Comparison of ENCODE assay signal across 30 cellular contexts in the genomic region with DNA sequence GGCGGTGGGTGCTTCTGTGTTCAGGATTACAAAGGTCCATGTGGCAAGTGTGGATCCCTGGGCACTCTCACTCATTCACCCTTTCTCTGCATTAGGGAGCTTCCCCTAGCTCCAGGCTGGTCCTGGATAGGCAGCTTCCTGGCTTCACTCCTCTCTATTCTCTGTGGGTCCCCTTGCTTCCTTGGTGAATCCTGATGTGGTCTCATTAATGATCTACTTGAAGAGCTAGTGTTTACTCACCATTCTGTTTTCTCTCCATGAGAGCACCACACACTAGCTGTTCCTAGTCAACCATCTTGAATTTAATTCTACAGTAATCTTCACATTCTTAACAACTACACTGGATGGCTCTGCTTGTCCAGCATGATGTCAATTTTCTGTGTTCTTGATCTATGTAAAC.
"Had no signal": no experiment of that assay in that cellular context is flagged by ENCODE, and none has a peak within 500 bp of the region (broad histone marks: within the 10 kb centered on the region; RNA-seq: fewer than 3 reads in every experiment).

No MANE protein-coding gene starts in this region.

- H3K4me1 ChIP-seq: adrenal gland, body of pancreas, breast epithelium had no signal

- H3K36me3 ChIP-seq: adrenal gland, brain microvascular endothelial cell, breast epithelium, WERI-Rb-1 had no signal

- H3K9me3 ChIP-seq: adrenal gland, body of pancreas, breast epithelium had no signal

- H3K4me3 ChIP-seq: adrenal gland, body of pancreas, breast epithelium had no signal

- H3K27ac ChIP-seq: adrenal gland, body of pancreas, brain microvascular endothelial cell, breast epithelium, WERI-Rb-1 had no signal

- H3K27me3 ChIP-seq: adrenal gland, body of pancreas, brain microvascular endothelial cell, breast epithelium had no signal

- DNase-seq: activated CD4-positive, alpha-beta memory T cell treated with anti-CD3 and anti-CD28 coated beads, Interleukin-2, amount 10 ng/mL, durations not matched to agents 7 days and 5 days; activated CD4-positive, alpha-beta T cell treated with anti-CD3 and anti-CD28 coated beads for 1 hour; activated CD4-positive, alpha-beta T cell treated with anti-CD3 and anti-CD28 coated beads for 36 hours; activated CD4-positive, alpha-beta T cell treated with anti-CD3 and anti-CD28 coated beads for 48 hours; activated CD4-positive, alpha-beta T cell treated with anti-CD3 and anti-CD28 coated beads, Interleukin-2, amount 10 ng/mL, durations not matched to agents 7 days and 5 days; activated CD4-positive, alpha-beta T cell treated with anti-CD3 and anti-CD28 coated beads, Interleukin-2, amount 50 U/mL, for 48 hours; activated CD4-positive, CD25-positive, alpha-beta regulatory T cell; activated CD8-positive, alpha-beta memory T cell treated with anti-CD3 and anti-CD28 coated beads for 24 hours; activated CD8-positive, alpha-beta memory T cell treated with anti-CD3 and anti-CD28 coated beads, Interleukin-2, amount 10 ng/mL, durations not matched to agents 7 days and 5 days; activated CD8-positive, alpha-beta memory T cell treated with anti-CD3 and anti-CD28 coated beads, Interleukin-2, amount 50 U/mL, for 48 hours; activated CD8-positive, alpha-beta T cell treated with anti-CD3 and anti-CD28 coated beads, Interleukin-2, amount 10 ng/mL, durations not matched to agents 7 days and 5 days; activated effector memory CD4-positive, alpha-beta T cell treated with Interleukin-2 at 50 U/mL for 16 hours; activated gamma-delta T cell treated with Interleukin-2 at 50 U/mL for 16 hours; activated naive CD4-positive, alpha-beta T cell; activated naive CD4-positive, alpha-beta T cell treated with anti-CD3 and anti-CD28 coated beads for 36 hours; activated naive CD4-positive, alpha-beta T cell treated with anti-CD3 and anti-CD28 coated beads, Interleukin-2, amount 50 U/mL, for 16 hours; activated naive CD8-positive, alpha-beta T cell treated with anti-CD3 and anti-CD28 coated beads for 36 hours; activated T-cell treated with anti-CD3 and anti-CD28 coated beads, Interleukin-2, amount 50 U/mL, for 24 hours; activated T-cell treated with anti-CD3 and anti-CD28 coated beads, Interleukin-2, amount 50 U/mL, for 48 hours; adrenal gland; amniotic stem cell; aorta; body of pancreas; brain microvascular endothelial cell; central memory CD4-positive, alpha-beta T cell; T-helper 1 cell; T-helper 2 cell; T-helper 9 cell; WERI-Rb-1 had no signal
